Comparison of ENCODE assay signal across 19 cellular contexts in the genomic region with DNA sequence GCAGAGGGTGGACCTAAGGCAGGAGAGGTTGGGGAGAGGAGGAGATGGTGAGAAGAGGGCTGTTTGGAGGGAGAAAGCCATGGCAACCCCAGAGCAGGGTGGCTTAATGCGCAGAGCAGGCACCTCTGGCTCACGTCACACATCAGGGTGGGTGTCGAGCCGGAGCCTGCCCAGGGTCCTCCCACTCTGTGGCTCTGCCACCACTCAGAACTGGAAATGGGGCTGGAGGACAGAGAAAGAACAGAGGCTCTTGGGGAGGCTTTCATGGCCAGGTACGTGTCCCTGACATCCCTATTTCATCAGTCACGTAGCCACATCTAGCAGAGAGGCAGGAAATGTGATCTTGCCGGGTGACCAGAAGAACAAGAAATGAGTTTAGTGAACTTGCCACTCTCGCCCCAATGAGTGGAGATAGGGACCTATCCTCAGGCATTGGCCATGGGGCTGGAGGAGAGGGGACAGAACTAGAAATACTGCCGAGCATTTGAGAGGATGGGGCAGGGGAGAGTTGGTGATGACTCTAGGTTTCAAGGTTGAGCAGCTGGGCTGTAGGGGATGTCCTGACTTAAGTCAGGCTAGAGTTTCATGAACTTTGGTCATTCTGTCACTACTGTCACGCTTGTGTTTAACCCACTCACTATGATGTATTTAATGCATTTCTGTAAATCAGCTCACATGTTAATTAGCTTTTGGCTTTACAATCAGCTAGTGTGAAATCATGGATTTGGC. TPM values are rescaled to one million over a fixed set of nuclear protein-coding genes. Genes with fewer than 3 reads are reported as not detected.
DNase-seq lines count a peak whose midpoint lies in the region; ATAC-seq, FAIRE-seq and TF ChIP-seq lines count a peak whose summit lies in the region.
"Had no signal": no experiment of that assay in that cellular context is flagged by ENCODE, and none has a peak within 500 bp of the region (broad histone marks: within the 10 kb centered on the region; RNA-seq: fewer than 3 reads in every experiment).

No MANE protein-coding gene starts in this region.

- TF ChIP-seq POLR2A in sigmoid colon (IDR thresholded peaks at IDR 0.05): no peak
- TF ChIP-seq POLR2A in stomach (IDR thresholded peaks at IDR 0.05): no peak

- H3K36me3 ChIP-seq in sigmoid colon: no peaks in the 10 kb centered on the region
- no peaks in the 10 kb centered on the region for H3K36me3 ChIP-seq in stomach
- H3K36me3 ChIP-seq: pancreas, Peyer's patch, tibial artery had no signal

- TF ChIP-seq EP300 in sigmoid colon (IDR thresholded peaks at IDR 0.05) (no peak), stomach (IDR thresholded peaks at IDR 0.05) (no peak)

- no peak for DNase-seq in CD14-positive monocyte (ENCODE audit: low spot score)
- DNase-seq in HTR-8/SVneo (ENCODE audit: insufficient read length, low spot score): no peak
- no peak for DNase-seq in naive thymus-derived CD8-positive, alpha-beta T cell
- no peak for DNase-seq in CD4-positive, alpha-beta T cell
- no peak for DNase-seq in sigmoid colon
- no peak for DNase-seq in stomach
- no peak for DNase-seq in NCI-H187 (lab: John Stamatoyannopoulos, UW)
- DNase-seq: activated CD4-positive, alpha-beta memory T cell treated with anti-CD3 and anti-CD28 coated beads for 36 hours; cortex of kidney; pancreas; Peyer's patch; stimulated activated CD4-positive, alpha-beta T cell treated with anti-CD3 and anti-CD28 coated beads, Interleukin-4, amount 100 ng/mL, for 4 hours; tibial artery had no signal

- H3K9me3 ChIP-seq in CD4-positive, alpha-beta T cell (ENCODE audit: control insufficient read depth, low read length): no peaks in the 10 kb centered on the region
- peaks cover 0 to 2% (median 0%) of the 10 kb centered on the region in 4 donors for H3K9me3 ChIP-seq in sigmoid colon
- peaks cover 0 to 8% (median 2%) of the 10 kb centered on the region in 4 donors for H3K9me3 ChIP-seq in stomach
- H3K9me3 ChIP-seq: pancreas, Peyer's patch, tibial artery had no signal

- H3K4me3 ChIP-seq in sigmoid colon: no peak overlapping the region
- H3K4me3 ChIP-seq in stomach: no peak overlapping the region
- H3K4me3 ChIP-seq: pancreas, Peyer's patch, tibial artery had no signal

- peaks cover 56% of the 10 kb centered on the region for H3K4me1 Mint-ChIP-seq in CD14-positive monocyte
- peaks cover 41% of the 10 kb centered on the region for H3K4me1 Mint-ChIP-seq in dendritic cell treated with granulocyte-macrophage colony-stimulating factor and Interleukin-4, amounts not matched to agents 40 ng/mL and 50 ng/mL, for 4 days (ENCODE audit: low read depth)
- peaks cover 9 to 29% (median 24%) of the 10 kb centered on the region in 4 donors for H3K4me1 Mint-ChIP-seq in naive thymus-derived CD8-positive, alpha-beta T cell
- H3K4me1 Mint-ChIP-seq in CD4-positive, alpha-beta T cell (ENCODE audit: low read depth): peaks cover 21% of the 10 kb centered on the region

- H3K4me1 ChIP-seq in sigmoid colon (no peaks in the 10 kb centered on the region), stomach (no peaks in the 10 kb centered on the region)
- H3K4me1 ChIP-seq: pancreas, Peyer's patch, tibial artery had no signal

- no peak overlapping the region for H3K4me3 Mint-ChIP-seq in CD14-positive monocyte
- H3K4me3 Mint-ChIP-seq in dendritic cell treated with granulocyte-macrophage colony-stimulating factor and Interleukin-4, amounts not matched to agents 40 ng/mL and 50 ng/mL, for 4 days: no peak overlapping the region
- H3K4me3 Mint-ChIP-seq in naive thymus-derived CD8-positive, alpha-beta T cell: peak overlapping the region in 6 of 10 donors; percentile 1 to 63 (median 32)
- H3K4me3 Mint-ChIP-seq in CD4-positive, alpha-beta T cell: no peak overlapping the region
- H3K4me3 Mint-ChIP-seq: activated CD4-positive, alpha-beta memory T cell treated with anti-CD3 and anti-CD28 coated beads for 36 hours; CD4-positive, CD25-positive, alpha-beta regulatory T cell had no signal

- TF ChIP-seq CTCF in CD14-positive monocyte (IDR thresholded peaks at IDR 0.05) (no peak), sigmoid colon (IDR thresholded peaks at IDR 0.05) (no peak), stomach (IDR thresholded peaks at IDR 0.05) (no peak)
- TF ChIP-seq CTCF in CD4-positive, alpha-beta T cell (IDR thresholded peaks at IDR 0.05): no peak

- peak; percentile 62 for FAIRE-seq in HTR-8/SVneo (lab: Jason Lieb, UNC)
- FAIRE-seq: endometrium, G401.6, pancreas had no signal

- no peaks in the 10 kb centered on the region for H3K27me3 ChIP-seq in CD4-positive, alpha-beta T cell (ENCODE audit: control insufficient read depth, insufficient read depth, low read length)
- no peaks in the 10 kb centered on the region for H3K27me3 ChIP-seq in sigmoid colon
- H3K27me3 ChIP-seq in stomach: no peaks in the 10 kb centered on the region
- H3K27me3 ChIP-seq: pancreas, Peyer's patch, tibial artery had no signal

- POLR2A ChIA-PET in naive thymus-derived CD8-positive, alpha-beta T cell (lab: Charles Lee): no interaction called here
- POLR2A ChIA-PET in CD4-positive, alpha-beta T cell (lab: Charles Lee): no interaction called here

- peaks cover 0 to 1% (median 0%) of the 10 kb centered on the region in 3 donors for H3K27me3 Mint-ChIP-seq in CD14-positive monocyte (ENCODE audit: low read depth in 3 of 3)
- no peaks in the 10 kb centered on the region for H3K27me3 Mint-ChIP-seq in dendritic cell treated with granulocyte-macrophage colony-stimulating factor and Interleukin-4, amounts not matched to agents 40 ng/mL and 50 ng/mL, for 4 days
- peaks cover 0 to 3% (median 0%) of the 10 kb centered on the region in 5 donors for H3K27me3 Mint-ChIP-seq in naive thymus-derived CD8-positive, alpha-beta T cell
- H3K27me3 Mint-ChIP-seq in CD4-positive, alpha-beta T cell: no peaks in the 10 kb centered on the region
- H3K27me3 Mint-ChIP-seq: stimulated activated naive CD8-positive, alpha-beta T cell treated with anti-CD3 and anti-CD28 coated beads, Interleukin-15, Interleukin-2, amounts not matched to agents 100 ng/mL and 50 ng/mL, for 24 hours had no signal

- 87 to 89% methylated on average over 10 of the region's 10 CpGs for WGBS in sigmoid colon, 2 donors
- WGBS in stomach, 5 donors: 90 to 95% (median 92%) methylated on average over 10 of the region's 10 CpGs

- peaks cover 8 to 15% of the 10 kb centered on the region in 2 donors for H3K36me3 Mint-ChIP-seq in CD14-positive monocyte
- H3K36me3 Mint-ChIP-seq in dendritic cell treated with granulocyte-macrophage colony-stimulating factor and Interleukin-4, amounts not matched to agents 40 ng/mL and 50 ng/mL, for 4 days (ENCODE audit: low read depth): no peaks in the 10 kb centered on the region
- H3K36me3 Mint-ChIP-seq in naive thymus-derived CD8-positive, alpha-beta T cell: peaks cover 3 to 17% (median 8%) of the 10 kb centered on the region in 3 donors
- no peaks in the 10 kb centered on the region for H3K36me3 Mint-ChIP-seq in CD4-positive, alpha-beta T cell (ENCODE audit: low read depth)
- H3K36me3 Mint-ChIP-seq: activated CD4-positive, alpha-beta memory T cell treated with anti-CD3 and anti-CD28 coated beads for 36 hours had no signal

- peaks cover 1 to 7% (median 3%) of the 10 kb centered on the region in 7 donors for H3K9me3 Mint-ChIP-seq in CD14-positive monocyte
- H3K9me3 Mint-ChIP-seq in dendritic cell treated with granulocyte-macrophage colony-stimulating factor and Interleukin-4, amounts not matched to agents 40 ng/mL and 50 ng/mL, for 4 days: peaks cover 6% of the 10 kb centered on the region
- peaks cover 0 to 3% (median 0%) of the 10 kb centered on the region in 9 donors for H3K9me3 Mint-ChIP-seq in naive thymus-derived CD8-positive, alpha-beta T cell
- H3K9me3 Mint-ChIP-seq in CD4-positive, alpha-beta T cell: no peaks in the 10 kb centered on the region
- H3K9me3 Mint-ChIP-seq: CD4-positive, CD25-positive, alpha-beta regulatory T cell; stimulated activated naive CD8-positive, alpha-beta T cell treated with anti-CD3 and anti-CD28 coated beads, Interleukin-15, Interleukin-2, amounts not matched to agents 100 ng/mL and 50 ng/mL, for 24 hours had no signal

- H3K27ac Mint-ChIP-seq in CD14-positive monocyte: peak overlapping the region in 4 of 7 donors; percentile 22 to 30 (median 26)
- H3K27ac Mint-ChIP-seq in dendritic cell treated with granulocyte-macrophage colony-stimulating factor and Interleukin-4, amounts not matched to agents 40 ng/mL and 50 ng/mL, for 4 days: peak overlapping the region; percentile 30
- H3K27ac Mint-ChIP-seq in naive thymus-derived CD8-positive, alpha-beta T cell: peak overlapping the region in 2 of 10 donors; percentile 13 to 67
- no peak overlapping the region for H3K27ac Mint-ChIP-seq in CD4-positive, alpha-beta T cell
- H3K27ac Mint-ChIP-seq: activated CD4-positive, alpha-beta memory T cell treated with anti-CD3 and anti-CD28 coated beads for 36 hours; stimulated activated naive CD8-positive, alpha-beta T cell treated with anti-CD3 and anti-CD28 coated beads, Interleukin-15, Interleukin-2, amounts not matched to agents 100 ng/mL and 50 ng/mL, for 24 hours had no signal

- no peak for ATAC-seq in naive thymus-derived CD8-positive, alpha-beta T cell
- ATAC-seq in CD4-positive, alpha-beta T cell (ENCODE audit: poor library complexity): no peak
- ATAC-seq: activated CD4-positive, CD25-positive, alpha-beta regulatory T cell treated with anti-CD3 and anti-CD28 coated beads, Interleukin-2, amount 50 U/mL, for 24 hours; pancreas had no signal

- CTCF ChIA-PET in CD4-positive, alpha-beta T cell (lab: Charles Lee): no interaction called here

- H3K27ac ChIP-seq in CD4-positive, alpha-beta T cell (ENCODE audit: low read depth, low read length): no peak overlapping the region
- no peak overlapping the region for H3K27ac ChIP-seq in sigmoid colon
- H3K27ac ChIP-seq in stomach: no peak overlapping the region
- H3K27ac ChIP-seq: pancreas, Peyer's patch, tibial artery had no signal

- intact Hi-C loops in CD14-positive monocyte (cut with micrococcal nuclease) (no loop called here), sigmoid colon (cut with DNase I) (no loop called here), stomach (cut with DNase I; ENCODE audit: low total_unique reads) (no loop called here)
- intact Hi-C loops in dendritic cell treated with granulocyte-macrophage colony-stimulating factor and Interleukin-4, amounts not matched to agents 40 ng/mL and 50 ng/mL, for 4 days (cut with micrococcal nuclease): no loop called here
- intact Hi-C loops in CD4-positive, alpha-beta T cell (cut with DNase I, micrococcal nuclease): no loop called here

RNA-seq across cellular contexts. Expression of gene CDH26, which starts 52.6 kb away (rescaled TPM):
- polyA plus RNA-seq in CD14-positive monocyte (1 to 10 TPM; 1.3 to 3.0 TPM), sigmoid colon (under 1 TPM in 1 of 3 donors, not detected in 2; 0.74 TPM), stomach (1 to 10 TPM in 1 of 3 donors, under 1 TPM in 1, not detected in 1; 0.25 to 6.0 TPM)
- 1 to 10 TPM; 4.3 to 4.5 TPM for total RNA-seq in naive thymus-derived CD8-positive, alpha-beta T cell
- under 1 TPM in 1 of 3 donors, not detected in 2; 0.07 TPM for polyA plus RNA-seq in naive thymus-derived CD8-positive, alpha-beta T cell
- 1 to 10 TPM in 1 of 2 experiments, under 1 TPM in 1; 0.75 to 1.1 TPM for total RNA-seq in CD4-positive, alpha-beta T cell
- total RNA-seq in sigmoid colon (1 to 10 TPM in 3 of 4 donors, under 1 TPM in 1; 0.95 to 5.5 (median 1.8) TPM), stomach (100 to 1,000 TPM in 1 of 5 donors, 1 to 10 TPM in 3, under 1 TPM in 1; 0.45 to 116 (median 5.8) TPM)

Comparison
In these comparisons a context has a peak if more than half of its experiments do, and no peak if none do; other contexts are left out.
1. H3K4me3 Mint-ChIP-seq: peak in naive thymus-derived CD8-positive, alpha-beta T cell (6 of 10); none in CD14-positive monocyte (0 of 2), dendritic cell treated with granulocyte-macrophage colony-stimulating factor and Interleukin-4, amounts not matched to agents 40 ng/mL and 50 ng/mL, for 4 days (single experiment) and CD4-positive, alpha-beta T cell (single experiment).